In the genomic region with DNA sequence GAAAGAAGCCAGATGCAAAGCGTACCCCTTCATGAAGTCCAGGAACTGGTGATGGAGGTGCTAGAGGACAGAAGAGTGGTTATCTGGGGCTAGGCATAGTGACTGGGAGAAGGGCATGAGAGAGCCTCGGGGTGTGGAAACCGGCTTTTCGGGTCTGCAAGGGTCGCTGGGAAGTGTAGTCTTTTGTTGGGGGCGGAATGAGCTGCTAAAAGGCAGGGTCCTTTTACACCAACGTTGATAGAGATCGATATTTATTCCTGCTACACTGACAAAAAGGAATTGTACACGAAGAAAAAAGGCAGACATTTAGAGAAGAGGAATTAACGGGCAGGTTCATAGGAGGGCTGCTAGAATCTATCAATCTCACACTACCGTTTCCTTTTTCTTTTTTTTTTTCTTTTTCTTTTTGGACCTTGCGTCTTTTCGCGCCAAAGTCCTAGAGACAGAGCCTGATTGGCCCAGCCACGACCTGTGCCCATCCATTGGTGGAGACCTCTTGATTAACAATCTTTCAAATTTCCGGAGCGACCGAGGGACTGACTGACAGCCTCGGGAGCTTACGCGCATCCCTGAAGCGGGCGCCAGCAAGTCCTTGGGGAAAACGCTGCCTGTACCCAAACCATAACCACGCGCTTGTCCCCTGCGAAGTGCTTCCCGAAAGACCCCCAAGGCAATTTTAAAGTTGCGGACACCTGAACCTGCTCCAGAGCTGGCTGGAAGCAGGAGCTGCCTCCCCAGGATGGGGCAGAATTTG, we compare ENCODE assay signal across 8 cellular contexts. TPM values are rescaled to one million over a fixed set of nuclear protein-coding genes. Genes with fewer than 3 reads are reported as not detected.
DNase-seq lines count a peak whose midpoint lies in the region; ATAC-seq and TF ChIP-seq lines count a peak whose summit lies in the region.

No MANE protein-coding gene starts in this region.

- H3K4me3 ChIP-seq in BJ (ENCODE audit: low read depth, low read length) = peak overlapping the region; percentile 55
- H3K4me3 ChIP-seq in right lobe of liver = peak overlapping the region; percentile 30 to 34 (median 33)

- ATAC-seq in HG03432 (IDR thresholded peaks at IDR 0.05; ENCODE audit: unreplicated experiment) (peak; percentile 95), right lobe of liver (peak; percentile 86 to 96 (median 88))
- peak; percentile 99 for ATAC-seq in activated CD4-positive, alpha-beta T cell treated with anti-CD3 and anti-CD28 coated beads for 36 hours

- H3K27ac ChIP-seq in right lobe of liver = no peak overlapping the region

- no peaks in the 10 kb centered on the region for H3K9me3 Mint-ChIP-seq in activated CD4-positive, alpha-beta T cell treated with anti-CD3 and anti-CD28 coated beads for 36 hours (ENCODE audit: low read depth)
- no peaks in the 10 kb centered on the region for H3K9me3 Mint-ChIP-seq in dendritic cell treated with granulocyte-macrophage colony-stimulating factor and Interleukin-4, amounts not matched to agents 40 ng/mL and 50 ng/mL, for 4 days

- TF ChIP-seq POLR2A in right lobe of liver (IDR thresholded peaks at IDR 0.05) = no peak

- H3K27ac Mint-ChIP-seq in activated CD4-positive, alpha-beta T cell treated with anti-CD3 and anti-CD28 coated beads for 36 hours = peak overlapping the region; percentile 92
- H3K27ac Mint-ChIP-seq in dendritic cell treated with granulocyte-macrophage colony-stimulating factor and Interleukin-4, amounts not matched to agents 40 ng/mL and 50 ng/mL, for 4 days = peak overlapping the region; percentile 13

- H3K27me3 ChIP-seq in BJ (ENCODE audit: control insufficient read depth, insufficient read depth, low read length) (no peaks in the 10 kb centered on the region), right lobe of liver (no peaks in the 10 kb centered on the region)

- WGBS in right lobe of liver (ENCODE audit: insufficient coverage, low coverage, low lambda C conversion rate, missing lambda C conversion rate) = under 1% methylated on average over 19 of the region's 29 CpGs

- TF ChIP-seq CTCF in BJ (IDR thresholded peaks at IDR 0.05; ENCODE audit: insufficient read depth, low read depth, low read length) = no peak
- TF ChIP-seq CTCF in right lobe of liver (IDR thresholded peaks at IDR 0.05) = no peak

- H3K27me3 Mint-ChIP-seq in activated CD4-positive, alpha-beta T cell treated with anti-CD3 and anti-CD28 coated beads for 36 hours = no peaks in the 10 kb centered on the region
- peaks cover 21% of the 10 kb centered on the region for H3K27me3 Mint-ChIP-seq in dendritic cell treated with granulocyte-macrophage colony-stimulating factor and Interleukin-4, amounts not matched to agents 40 ng/mL and 50 ng/mL, for 4 days

- POLR2A ChIA-PET in BJ (lab: Charles Lee) = no interaction called here
- POLR2A ChIA-PET in activated CD4-positive, alpha-beta T cell treated with anti-CD3 and anti-CD28 coated beads for 36 hours (lab: Charles Lee) = interaction anchor here (0.6 to 1.9 kb wide), 7 partner anchors 39 to 368 kb away, joined by 3 to 16 read pairs (median 4); a partner anchor contains a TSS

- intact Hi-C loops in activated CD4-positive, alpha-beta T cell treated with anti-CD3 and anti-CD28 coated beads for 36 hours (cut with DNase I, micrococcal nuclease) = loop anchor here (1.0 to 5.0 kb wide), 9 partner anchors 27 to 452 kb away; a partner anchor contains a TSS
- intact Hi-C loops in dendritic cell treated with granulocyte-macrophage colony-stimulating factor and Interleukin-4, amounts not matched to agents 40 ng/mL and 50 ng/mL, for 4 days (cut with micrococcal nuclease) = no loop called here
- intact Hi-C loops in right lobe of liver (cut with DNase I) = no loop called here

- peak overlapping the region; percentile 94 for H3K4me3 Mint-ChIP-seq in activated CD4-positive, alpha-beta T cell treated with anti-CD3 and anti-CD28 coated beads for 36 hours
- H3K4me3 Mint-ChIP-seq in dendritic cell treated with granulocyte-macrophage colony-stimulating factor and Interleukin-4, amounts not matched to agents 40 ng/mL and 50 ng/mL, for 4 days = peak overlapping the region; percentile 75

- H3K4me1 ChIP-seq in right lobe of liver = peaks cover 0 to 10% (median 0%) of the 10 kb centered on the region in 4 donors

- H3K36me3 ChIP-seq in BJ (ENCODE audit: control insufficient read depth, insufficient read depth, low read length) = no peaks in the 10 kb centered on the region
- H3K36me3 ChIP-seq in right lobe of liver = no peaks in the 10 kb centered on the region

- peaks cover 2% of the 10 kb centered on the region for H3K4me1 Mint-ChIP-seq in activated CD4-positive, alpha-beta T cell treated with anti-CD3 and anti-CD28 coated beads for 36 hours
- peaks cover 13% of the 10 kb centered on the region for H3K4me1 Mint-ChIP-seq in dendritic cell treated with granulocyte-macrophage colony-stimulating factor and Interleukin-4, amounts not matched to agents 40 ng/mL and 50 ng/mL, for 4 days (ENCODE audit: low read depth)

- CTCF ChIA-PET in BJ (lab: Yijun Ruan, JAX) = interaction anchor here (0.6 to 2.1 kb wide), 9 partner anchors 21 to 1090 kb away, joined by 3 to 9 read pairs (median 4); a partner anchor contains a TSS
- CTCF ChIA-PET in activated CD4-positive, alpha-beta T cell treated with anti-CD3 and anti-CD28 coated beads for 36 hours (lab: Charles Lee) = interaction anchor here (0.6 to 2.7 kb wide), 24 partner anchors 9 to 298 kb away, joined by 3 to 26 read pairs (median 4); a partner anchor contains a TSS

- no peaks in the 10 kb centered on the region for H3K9me3 ChIP-seq in right lobe of liver

- DNase-seq in BJ (ENCODE audit: low read depth) = no peak
- DNase-seq in GM19238 (ENCODE audit: insufficient read length, low spot score) = peak; percentile 87
- DNase-seq in NCI-H446 (lab: John Stamatoyannopoulos, UW) = peak; percentile 87 to 94
- peak; percentile 89 for DNase-seq in activated CD4-positive, alpha-beta T cell treated with anti-CD3 and anti-CD28 coated beads for 36 hours
- DNase-seq in right lobe of liver = peak in 1 of 3 donors; percentile 57
- peak; percentile 55 to 72 for DNase-seq in stimulated activated CD4-positive, alpha-beta T cell treated with anti-CD3 and anti-CD28 coated beads, Interleukin-4, amount 100 ng/mL, for 48 hours (ENCODE audit: low read depth in 2 of 2)

- no peaks in the 10 kb centered on the region for H3K36me3 Mint-ChIP-seq in activated CD4-positive, alpha-beta T cell treated with anti-CD3 and anti-CD28 coated beads for 36 hours (ENCODE audit: low read depth)
- H3K36me3 Mint-ChIP-seq in dendritic cell treated with granulocyte-macrophage colony-stimulating factor and Interleukin-4, amounts not matched to agents 40 ng/mL and 50 ng/mL, for 4 days (ENCODE audit: low read depth) = no peaks in the 10 kb centered on the region

RNA-seq across cellular contexts. Expression of a gene that starts 27.7 kb away (rescaled TPM):
- 33.8 and 47.0 TPM in 2 replicates for polyA plus RNA-seq in BJ (2011; rRNA removed)
- polyA minus RNA-seq in BJ (2011; rRNA and poly(A)+ RNA removed) = 21.7 and 31.8 TPM in 2 replicates
- total RNA-seq in activated CD4-positive, alpha-beta T cell treated with anti-CD3 and anti-CD28 coated beads for 36 hours = 10 to 100 TPM; 12.8 to 15.0 TPM
- total RNA-seq in right lobe of liver = 10 to 100 TPM; 10.1 to 34.2 (median 14.8) TPM

RNA-seq across cellular contexts. Expression of a gene that starts 56.3 kb away (rescaled TPM):
- 169 and 212 TPM in 2 replicates for polyA plus RNA-seq in BJ (2011; rRNA removed)
- polyA minus RNA-seq in BJ (2011; rRNA and poly(A)+ RNA removed) = 192 and 244 TPM in 2 replicates
- 100 to 1,000 TPM; 148 to 173 TPM for total RNA-seq in activated CD4-positive, alpha-beta T cell treated with anti-CD3 and anti-CD28 coated beads for 36 hours
- total RNA-seq in right lobe of liver = 10 to 100 TPM; 69.8 to 81.2 (median 77.7) TPM

Comparison
In these comparisons a context has a peak if more than half of its experiments do, and no peak if none do; other contexts are left out.
1. intact Hi-C loops: an anchor here in activated CD4-positive, alpha-beta T cell treated with anti-CD3 and anti-CD28 coated beads for 36 hours (1.0 to 5.0 kb wide); none called in dendritic cell treated with granulocyte-macrophage colony-stimulating factor and Interleukin-4, amounts not matched to agents 40 ng/mL and 50 ng/mL, for 4 days and right lobe of liver.